14 cellular contexts compared by ENCODE assay signal in genomic region chr20:44068311-44068710, GRCh38.
DNase-seq lines count a peak whose midpoint lies in the region; ATAC-seq and TF ChIP-seq lines count a peak whose summit lies in the region.
"Had no signal": no experiment of that assay in that cellular context is flagged by ENCODE, and none has a peak within 500 bp of the region (broad histone marks: within the 10 kb centered on the region; RNA-seq: fewer than 3 reads in every experiment).

No MANE protein-coding gene starts in this region.

- H3K9me3 Mint-ChIP-seq in CD14-positive monocyte (peaks cover 0 to 4% (median 0%) of the 10 kb centered on the region in 7 donors), T-cell (no peaks in the 10 kb centered on the region)
- H3K9me3 Mint-ChIP-seq: IgD-negative memory B cell had no signal

- H3K27me3 Mint-ChIP-seq in CD14-positive monocyte (ENCODE audit: low read depth in 3 of 3) (peaks cover 3 to 7% (median 7%) of the 10 kb centered on the region in 3 donors), T-cell (peaks cover 0 to 8% of the 10 kb centered on the region in 2 donors)

- H3K27ac Mint-ChIP-seq in CD14-positive monocyte (peak overlapping the region in 6 of 7 donors; percentile 60 to 99 (median 96)), T-cell (peak overlapping the region; percentile 97 to 99)

- H3K36me3 Mint-ChIP-seq in CD14-positive monocyte (no peaks in the 10 kb centered on the region), T-cell (no peaks in the 10 kb centered on the region)

- TF ChIP-seq CTCF in BE2C (IDR thresholded peaks at IDR 0.05; ENCODE audit: low read depth, low read length) (0 out of 2 replicates have a peak, but pooled peaks have one; percentile 6), CD14-positive monocyte (IDR thresholded peaks at IDR 0.05) (no peak)

- CTCF ChIA-PET in T-cell (lab: Charles Lee) = no interaction called here

- H3K4me1 Mint-ChIP-seq in CD14-positive monocyte = peaks cover 55% of the 10 kb centered on the region
- peaks cover 69 to 79% (median 70%) of the 10 kb centered on the region in 3 donors for H3K4me1 Mint-ChIP-seq in T-cell

- no peak for ATAC-seq in T-cell (replicated peaks in 1 of 4)
- ATAC-seq in GM19395 (IDR thresholded peaks at IDR 0.05; ENCODE audit: unreplicated experiment) = no peak
- no peak for ATAC-seq in HG02852 (IDR thresholded peaks at IDR 0.05; ENCODE audit: unreplicated experiment)

- no peaks in the 10 kb centered on the region for H3K36me3 ChIP-seq in BE2C
- H3K36me3 ChIP-seq: tibial artery had no signal

- H3K4me3 ChIP-seq in BE2C (ENCODE audit: low read depth, low read length) = no peak overlapping the region
- H3K4me3 ChIP-seq: lung, tibial artery had no signal

- H3K4me3 Mint-ChIP-seq in CD14-positive monocyte (peak overlapping the region; percentile 82 to 95), T-cell (peak overlapping the region; percentile 76 to 83 (median 81))

- no peaks in the 10 kb centered on the region for H3K9me3 ChIP-seq in BE2C
- H3K9me3 ChIP-seq: tibial artery had no signal

- 0 out of 2 replicates have a peak, but pooled peaks cover 3% of the 10 kb centered on the region for H3K4me1 ChIP-seq in BE2C
- H3K4me1 ChIP-seq: tibial artery had no signal

- intact Hi-C loops in CD14-positive monocyte (cut with micrococcal nuclease) = no loop called here

- POLR2A ChIA-PET in T-cell (lab: Charles Lee) = no interaction called here

- no peaks in the 10 kb centered on the region for H3K27me3 ChIP-seq in BE2C

- no peak for DNase-seq in BE2C
- no peak for DNase-seq in CD14-positive monocyte (ENCODE audit: low spot score)
- DNase-seq in T-cell = peak in 4 of 34 experiments; percentile 10 to 43 (median 22)
- peak; percentile 52 for DNase-seq in iPS-NIHi11 (ENCODE audit: low spot score)
- no peak for DNase-seq in DMS53 treated with DMSO at 0.1 percent for 48 hours (lab: John Stamatoyannopoulos, UW; ENCODE audit: unreplicated experiment)
- DNase-seq: NCI-H1436; NCI-H526; SHP77 treated with DMSO at 0.1 percent for 48 hours; stimulated activated CD4-positive, alpha-beta T cell treated with anti-CD3 and anti-CD28 coated beads, Interleukin-12 subunit alpha, Interleukin-12 subunit beta, amount 100 ng/mL, for 4 hours had no signal
